Comparison of ENCODE assay signal across 12 cellular contexts in genomic region chr12:91958816-91959215, GRCh38.
DNase-seq lines count a peak whose midpoint lies in the region; ATAC-seq, FAIRE-seq and TF ChIP-seq lines count a peak whose summit lies in the region.
"Had no signal": no experiment of that assay in that cellular context is flagged by ENCODE, and none has a peak within 500 bp of the region (broad histone marks: within the 10 kb centered on the region; RNA-seq: fewer than 3 reads in every experiment).

No MANE protein-coding gene starts in this region.

- H3K4me2 ChIP-seq in SK-N-SH: no peak overlapping the region
- H3K4me2 ChIP-seq: PC-9 had no signal

- H3K9me3 Mint-ChIP-seq in naive thymus-derived CD8-positive, alpha-beta T cell: peaks cover 2 to 22% (median 9%) of the 10 kb centered on the region in 9 donors

- no peaks in the 10 kb centered on the region for H3F3A ChIP-seq in SK-N-SH (replicated peaks; ENCODE audit: insufficient read depth)

- H3K4me3 Mint-ChIP-seq in naive thymus-derived CD8-positive, alpha-beta T cell: no peak overlapping the region
- H3K4me3 Mint-ChIP-seq: T-cell had no signal

- no peak overlapping the region for H2AFZ ChIP-seq in SK-N-SH (ENCODE audit: low read depth)
- H2AFZ ChIP-seq: PC-9 had no signal

- H3K9me3 ChIP-seq in SK-N-SH (no peaks in the 10 kb centered on the region), small intestine (ENCODE audit: control insufficient read depth, low read depth) (no peaks in the 10 kb centered on the region)

- H3K27me3 ChIP-seq in SK-N-SH (ENCODE audit: insufficient read depth): no peaks in the 10 kb centered on the region
- H3K27me3 ChIP-seq in small intestine (ENCODE audit: control insufficient read depth in 2 of 2, insufficient read depth in 2 of 2, low read length in 2 of 2): no peaks in the 10 kb centered on the region

- peak; percentile 36 for FAIRE-seq in GM18507 (lab: Jason Lieb, UNC)
- no peak for FAIRE-seq in small intestine (lab: Jason Lieb, UNC)

- no peaks in the 10 kb centered on the region for H3K36me3 ChIP-seq in SK-N-SH (replicated peaks in 1 of 2; ENCODE audit: control insufficient read depth in 1 of 2, insufficient read depth in 2 of 2, low read length in 1 of 2)
- H3K36me3 ChIP-seq in small intestine (ENCODE audit: control insufficient read depth in 2 of 2, insufficient read depth in 2 of 2, low read length in 2 of 2): no peaks in the 10 kb centered on the region

- WGBS in SK-N-SH (ENCODE audit: low lambda C conversion rate): 55% methylated on average over 5 of the region's 5 CpGs
- 82 to 84% (median 82%) methylated on average over 5 of the region's 5 CpGs for WGBS in small intestine, 3 donors

- ATAC-seq in naive thymus-derived CD8-positive, alpha-beta T cell: no peak
- ATAC-seq: T-cell had no signal

- H3K4me3 ChIP-seq in SK-N-SH (ENCODE audit: low read depth in 2 of 2, low read length in 1 of 2) (no peak overlapping the region), skeletal muscle cell (ENCODE audit: low read depth, low read length) (no peak overlapping the region), small intestine (ENCODE audit: low read depth in 1 of 2, low read length in 2 of 2) (no peak overlapping the region)
- H3K4me3 ChIP-seq: PC-9 had no signal

- H3K27me3 Mint-ChIP-seq in naive thymus-derived CD8-positive, alpha-beta T cell: no peaks in the 10 kb centered on the region
- H3K27me3 Mint-ChIP-seq: T-cell had no signal

- H3K9ac ChIP-seq in SK-N-SH: no peak overlapping the region

- no peak for TF ChIP-seq RAD21 in SK-N-SH (IDR thresholded peaks at IDR 0.05; ENCODE audit: low read length)

- no peaks in the 10 kb centered on the region for H4K20me1 ChIP-seq in SK-N-SH (ENCODE audit: insufficient read depth)

- H3K36me3 Mint-ChIP-seq in naive thymus-derived CD8-positive, alpha-beta T cell: peaks cover 0 to 33% (median 27%) of the 10 kb centered on the region in 3 donors

- TF ChIP-seq CTCF in SK-N-SH (IDR thresholded peaks at IDR 0.05): no peak

- TF ChIP-seq EP300 in SK-N-SH (IDR thresholded peaks at IDR 0.05; ENCODE audit: borderline replicate concordance in 1 of 2, low read depth in 1 of 2, low read length in 1 of 2): peak in 1 of 2 experiments; percentile 12; a peak in 1 of 4 replicates

- CTCF ChIA-PET in SK-N-SH (lab: Yijun Ruan, JAX): interaction anchor here (1.5 kb wide), 1 partner anchor 9 kb away, joined by 4 read pairs; no protein-coding TSS in a partner anchor

- H3K27ac Mint-ChIP-seq in naive thymus-derived CD8-positive, alpha-beta T cell: peak overlapping the region in 1 of 10 donors; percentile 16
- H3K27ac Mint-ChIP-seq: T-cell had no signal

- no peaks in the 10 kb centered on the region for H3K9me2 ChIP-seq in SK-N-SH

- no peaks in the 10 kb centered on the region for H3K4me1 ChIP-seq in SK-N-SH (ENCODE audit: control insufficient read depth in 1 of 2, insufficient read depth in 2 of 2, low read depth in 1 of 2, low read length in 1 of 2)
- H3K4me1 ChIP-seq in small intestine (ENCODE audit: control insufficient read depth in 2 of 2, insufficient read depth in 1 of 2, low read depth in 1 of 2, low read length in 1 of 2): no peaks in the 10 kb centered on the region

- H3K27ac ChIP-seq in SK-N-SH (ENCODE audit: low read depth in 2 of 2, low read length in 1 of 2) (no peak overlapping the region; a peak in 1 of 4 replicates), small intestine (ENCODE audit: low read depth in 1 of 2, low read length in 1 of 2) (no peak overlapping the region)
- H3K27ac ChIP-seq: PC-9 had no signal

- POLR2A ChIA-PET in SK-N-SH (lab: Yijun Ruan, JAX): no interaction called here
- POLR2A ChIA-PET in naive thymus-derived CD8-positive, alpha-beta T cell (lab: Charles Lee): interaction anchor here (0.8 kb wide), 1 partner anchor 27 kb away, joined by 3 read pairs; no protein-coding TSS in a partner anchor

- H3K4me1 Mint-ChIP-seq in naive thymus-derived CD8-positive, alpha-beta T cell: peaks cover 0 to 15% (median 6%) of the 10 kb centered on the region in 4 donors

- H3K79me2 ChIP-seq in SK-N-SH (ENCODE audit: insufficient read depth): no peaks in the 10 kb centered on the region

- DNase-seq in GM18507 (ENCODE audit: extremely low spot score, insufficient read length, low read depth): no peak
- no peak for DNase-seq in SK-N-SH
- peak; percentile 76 for DNase-seq in fibroblast of peridontal ligament (ENCODE audit: extremely low read depth)
- DNase-seq in skeletal muscle cell (ENCODE audit: low read depth): peak; percentile 46
- no peak for DNase-seq in naive thymus-derived CD8-positive, alpha-beta T cell
- DNase-seq in NCI-H1105 treated with DMSO at 0.1 percent for 48 hours (lab: John Stamatoyannopoulos, UW): no peak
- no peak for DNase-seq in small intestine
- DNase-seq: activated CD4-positive, CD25-positive, alpha-beta regulatory T cell treated with anti-CD3 and anti-CD28 coated beads, Interleukin-2, amount 50 U/mL, for 72 hours; Calu3; nucleus accumbens; T-cell had no signal

TF ChIP-seq in SK-N-SH, 30 proteins besides CTCF, POLR2A, EP300 and RAD21:
- TF ChIP-seq PBX3 (IDR thresholded peaks at IDR 0.05) (peak; percentile 76), GATA2 (CRISPR knock-in tag; IDR thresholded peaks at IDR 0.05) (no peak), ZBTB33 (IDR thresholded peaks at IDR 0.05; ENCODE audit: borderline replicate concordance, low read depth) (no peak), MXI1 (IDR thresholded peaks at IDR 0.05; ENCODE audit: low read depth, low read length) (no peak), NRF1 (IDR thresholded peaks at IDR 0.05; ENCODE audit: low read depth, low read length) (no peak), GABPA (IDR thresholded peaks at IDR 0.05; ENCODE audit: low read depth) (no peak), FOSL2 (IDR thresholded peaks at IDR 0.05; ENCODE audit: borderline replicate concordance, low read depth) (peak; percentile 29; the same call in 1 of the 2 replicates), TCF12 (IDR thresholded peaks at IDR 0.05) (0 out of 2 replicates have a peak, but pooled peaks have one; percentile 6), JUND (IDR thresholded peaks at IDR 0.05) (peak; percentile 14; the same call in 1 of the 2 replicates)

Comparison
In these comparisons a context has a peak if more than half of its experiments do, and no peak if none do; other contexts are left out.
1. DNase-seq: peak in fibroblast of peridontal ligament (single experiment) and skeletal muscle cell (single experiment); none in GM18507 (single experiment), SK-N-SH (single experiment), naive thymus-derived CD8-positive, alpha-beta T cell (0 of 10), NCI-H1105 treated with DMSO at 0.1 percent for 48 hours (single experiment) and small intestine (single experiment).